In genomic region chr18:3051718-3052410, GRCh38 we compare ENCODE assay signal across 10 cellular contexts. TPM values are rescaled to one million over a fixed set of nuclear protein-coding genes. Genes with fewer than 3 reads are reported as not detected.
DNase-seq lines count a peak whose midpoint lies in the region; ATAC-seq lines count a peak whose summit lies in the region.
"Had no signal": no experiment of that assay in that cellular context is flagged by ENCODE, and none has a peak within 500 bp of the region (broad histone marks: within the 10 kb centered on the region; RNA-seq: fewer than 3 reads in every experiment).

No MANE protein-coding gene starts in this region.

- H3K36me3 Mint-ChIP-seq in activated T-helper 17 cell treated with anti-CD3 and anti-CD28 coated beads, Interleukin-2, amount 50 U/mL, for 72 hours (ENCODE audit: low read depth) = no peaks in the 10 kb centered on the region
- peaks cover 0 to 5% (median 0%) of the 10 kb centered on the region in 3 donors for H3K36me3 Mint-ChIP-seq in naive thymus-derived CD8-positive, alpha-beta T cell

- POLR2A ChIA-PET in naive thymus-derived CD8-positive, alpha-beta T cell (lab: Charles Lee) = interaction anchor here (1.5 kb wide), 1 partner anchor 9 kb away, joined by 6 read pairs; no protein-coding TSS in a partner anchor

- H3K9me3 Mint-ChIP-seq in activated T-helper 17 cell treated with anti-CD3 and anti-CD28 coated beads, Interleukin-2, amount 50 U/mL, for 72 hours = no peaks in the 10 kb centered on the region
- H3K9me3 Mint-ChIP-seq in naive thymus-derived CD8-positive, alpha-beta T cell = peaks cover 0 to 19% (median 0%) of the 10 kb centered on the region in 9 donors

- H3K27ac Mint-ChIP-seq in activated T-helper 17 cell treated with anti-CD3 and anti-CD28 coated beads, Interleukin-2, amount 50 U/mL, for 72 hours = peak overlapping the region; percentile 41
- peak overlapping the region in 8 of 10 donors; percentile 19 to 78 (median 40) for H3K27ac Mint-ChIP-seq in naive thymus-derived CD8-positive, alpha-beta T cell

- DNase-seq in DMS79 treated with DMSO at 0.1 percent for 48 hours (lab: John Stamatoyannopoulos, UW) = peak; percentile 40
- no peak for DNase-seq in DMS79 (lab: John Stamatoyannopoulos, UW)
- DNase-seq in NCI-H146 (lab: John Stamatoyannopoulos, UW) = peak; percentile 34
- no peak for DNase-seq in naive thymus-derived CD8-positive, alpha-beta T cell
- DNase-seq in Ammon's horn (ENCODE audit: low spot score) = no peak
- no peak for DNase-seq in NCI-H187 treated with DMSO at 0.1 percent for 48 hours (lab: John Stamatoyannopoulos, UW)
- DNase-seq: NCI-H1092, ovary had no signal

- no peaks in the 10 kb centered on the region for H3K27me3 Mint-ChIP-seq in activated T-helper 17 cell treated with anti-CD3 and anti-CD28 coated beads, Interleukin-2, amount 50 U/mL, for 72 hours
- H3K27me3 Mint-ChIP-seq in naive thymus-derived CD8-positive, alpha-beta T cell = no peaks in the 10 kb centered on the region

- H3K4me1 Mint-ChIP-seq in activated T-helper 17 cell treated with anti-CD3 and anti-CD28 coated beads, Interleukin-2, amount 50 U/mL, for 72 hours = peaks cover 26% of the 10 kb centered on the region
- H3K4me1 Mint-ChIP-seq in naive thymus-derived CD8-positive, alpha-beta T cell = peaks cover 11 to 25% (median 15%) of the 10 kb centered on the region in 4 donors

- peak; percentile 26 for ATAC-seq in activated T-helper 17 cell treated with anti-CD3 and anti-CD28 coated beads, Interleukin-2, amount 50 U/mL, for 72 hours (replicated peaks)
- peak in 1 of 2 donors; percentile 14 for ATAC-seq in naive thymus-derived CD8-positive, alpha-beta T cell
- no peak for ATAC-seq in HG02571 (IDR thresholded peaks at IDR 0.05; ENCODE audit: unreplicated experiment)

- peak overlapping the region; percentile 41 for H3K4me3 Mint-ChIP-seq in activated T-helper 17 cell treated with anti-CD3 and anti-CD28 coated beads, Interleukin-2, amount 50 U/mL, for 72 hours
- H3K4me3 Mint-ChIP-seq in naive thymus-derived CD8-positive, alpha-beta T cell = peak overlapping the region in 2 of 10 donors; percentile 12 to 30

RNA-seq across cellular contexts. Expression of gene LPIN2, which starts 38.9 kb away (rescaled TPM):
- 10 to 100 TPM; 45.8 to 78.1 TPM for total RNA-seq in activated T-helper 17 cell treated with anti-CD3 and anti-CD28 coated beads, Interleukin-2, amount 50 U/mL, for 72 hours
- 10 to 100 TPM; 57.4 to 59.6 TPM for total RNA-seq in naive thymus-derived CD8-positive, alpha-beta T cell
- 10 to 100 TPM; 38.6 to 54.9 (median 50.8) TPM for polyA plus RNA-seq in naive thymus-derived CD8-positive, alpha-beta T cell

Comparison
In these comparisons a context has a peak if more than half of its experiments do, and no peak if none do; other contexts are left out.
1. DNase-seq: peak in DMS79 treated with DMSO at 0.1 percent for 48 hours (single experiment) and NCI-H146 (single experiment); none in DMS79 (single experiment), naive thymus-derived CD8-positive, alpha-beta T cell (0 of 10), Ammon's horn (single experiment) and NCI-H187 treated with DMSO at 0.1 percent for 48 hours (single experiment).